Comparison of ENCODE assay signal across 1 cellular context in the genomic region with DNA sequence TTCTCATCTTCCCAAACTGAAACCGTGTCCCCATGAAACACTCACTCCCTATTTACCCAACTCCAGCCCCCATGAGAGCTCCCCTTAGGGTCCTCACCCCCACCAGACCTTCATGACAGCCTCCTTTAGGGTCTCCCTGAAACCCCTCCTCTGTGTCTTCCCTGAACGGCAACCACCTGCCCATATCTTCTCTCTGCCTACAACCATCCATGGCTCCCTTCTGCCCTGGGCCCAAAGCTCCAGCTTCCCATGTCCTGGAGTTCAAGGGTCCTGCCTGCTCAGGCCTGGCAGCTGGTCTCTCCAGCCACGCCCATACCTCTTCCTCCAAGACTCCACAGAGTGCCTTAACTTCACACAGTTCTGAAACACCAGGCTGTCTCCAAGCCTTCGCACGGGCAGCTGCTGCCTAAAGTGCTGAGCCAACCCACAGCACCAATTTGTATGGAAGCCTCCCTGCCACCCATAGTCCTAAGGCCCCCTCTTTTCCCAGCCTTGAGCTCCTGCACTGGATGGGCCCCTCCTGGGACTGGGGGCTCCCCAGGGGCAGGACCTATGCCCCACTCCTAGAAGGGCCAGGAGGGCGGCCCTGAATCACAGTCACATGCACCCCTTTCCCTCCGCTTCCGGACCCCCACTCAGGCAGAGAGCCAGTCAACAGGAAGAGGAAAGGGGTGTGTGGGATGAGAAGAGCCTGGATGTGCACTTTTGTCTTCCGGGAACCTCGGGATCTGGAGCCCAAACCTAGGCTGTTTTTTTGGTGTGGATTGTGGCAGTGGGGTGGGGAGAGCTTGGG.
TF ChIP-seq lines count a peak whose summit lies in the region.

No MANE protein-coding gene starts in this region.

TF ChIP-seq in HepG2, 621 proteins besides CTCF, POLR2A, EP300 and RAD21:
- 0 out of 2 replicates have a peak, but pooled peaks have one; percentile 47 for TF ChIP-seq ZMYM3 (CRISPR knock-in tag; IDR thresholded peaks at IDR 0.05)
- TF ChIP-seq ZNF335 (CRISPR knock-in tag; IDR thresholded peaks at IDR 0.05), result no peak
